ENCODE assay signal across 25 cellular contexts in genomic region chr11:132579686-132580085, GRCh38.
"Had no signal": no experiment of that assay in that cellular context is flagged by ENCODE, and none has a peak within 500 bp of the region (broad histone marks: within the 10 kb centered on the region; RNA-seq: fewer than 3 reads in every experiment).

No MANE protein-coding gene starts in this region.

- H3K27me3 Mint-ChIP-seq: stimulated activated memory B cell treated with anti-CD40 and anti-IgM and Interleukin-4, amounts not matched to agents 10 μg/mL and 1 μg/mL and 100 μg/mL, for 72 hours had no signal

- H3K27ac ChIP-seq: coronary artery, esophagus squamous epithelium, heart right ventricle, left lung, parathyroid adenoma, prostate gland, skin epidermis, spleen, testis, tibial artery, upper lobe of left lung had no signal

- H3K27ac Mint-ChIP-seq: naive thymus-derived CD8-positive, alpha-beta T cell; stimulated activated memory B cell treated with anti-CD40 and anti-IgM and Interleukin-4, amounts not matched to agents 10 μg/mL and 1 μg/mL and 100 μg/mL, for 72 hours had no signal

- H3K9me3 ChIP-seq: esophagus squamous epithelium, prostate gland, testis, tibial artery, upper lobe of left lung had no signal

- H3K36me3 Mint-ChIP-seq: stimulated activated memory B cell treated with anti-CD40 and anti-IgM and Interleukin-4, amounts not matched to agents 10 μg/mL and 1 μg/mL and 100 μg/mL, for 72 hours had no signal

- H2AFZ ChIP-seq: parathyroid adenoma had no signal

- H3K4me3 ChIP-seq: coronary artery, esophagus squamous epithelium, heart right ventricle, left lung, prostate gland, skin epidermis, spleen, testis, tibial artery, upper lobe of left lung had no signal

- H3K4me1 ChIP-seq: esophagus squamous epithelium, heart right ventricle, left lung, parathyroid adenoma, prostate gland, spleen, testis, tibial artery, upper lobe of left lung had no signal

- H3K79me2 ChIP-seq: parathyroid adenoma had no signal

- DNase-seq: dermis blood vessel endothelial cell; effector memory CD4-positive, alpha-beta T cell; esophagus squamous epithelium; foreskin melanocyte; glutamatergic neuron; heart right ventricle; hippocampal formation; left cardiac atrium; left lung; mesendoderm; naive thymus-derived CD8-positive, alpha-beta T cell; right cardiac atrium; spleen; stimulated activated CD4-positive, alpha-beta T cell treated with anti-CD3 and anti-CD28 coated beads, Interleukin-4, amount 100 ng/mL, for 4 hours; stimulated activated naive CD8-positive, alpha-beta T cell treated with anti-CD3 and anti-CD28 coated beads, Interleukin-15, Interleukin-2, amounts not matched to agents 100 U/mL and 50 U/mL, for 24 hours; substantia nigra; testis; tibial artery; upper lobe of left lung had no signal

- H3K4me1 Mint-ChIP-seq: naive thymus-derived CD8-positive, alpha-beta T cell; stimulated activated memory B cell treated with anti-CD40 and anti-IgM and Interleukin-4, amounts not matched to agents 10 μg/mL and 1 μg/mL and 100 μg/mL, for 72 hours had no signal

- H3K36me3 ChIP-seq: esophagus squamous epithelium, heart right ventricle, left lung, prostate gland, spleen, tibial artery, upper lobe of left lung had no signal

- H3K9ac ChIP-seq: parathyroid adenoma had no signal

- H3K4me3 Mint-ChIP-seq: naive thymus-derived CD8-positive, alpha-beta T cell; neural crest cell; stimulated activated memory B cell treated with anti-CD40 and anti-IgM and Interleukin-4, amounts not matched to agents 10 μg/mL and 1 μg/mL and 100 μg/mL, for 72 hours had no signal

- ATAC-seq: heart right ventricle; left cardiac atrium; left lung; naive thymus-derived CD8-positive, alpha-beta T cell; right cardiac atrium; stimulated activated memory B cell treated with anti-CD40 and anti-IgM and Interleukin-4, amounts not matched to agents 10 μg/mL and 1 μg/mL and 100 μg/mL, for 72 hours; stimulated activated naive CD8-positive, alpha-beta T cell treated with anti-CD3 and anti-CD28 coated beads, Interleukin-15, Interleukin-2, amounts not matched to agents 100 U/mL and 50 U/mL, for 24 hours had no signal

- H3K27me3 ChIP-seq: esophagus squamous epithelium, heart right ventricle, left lung, spleen, testis, tibial artery, upper lobe of left lung had no signal
